ENCODE assay signal across 1 cellular context in the genomic region with DNA sequence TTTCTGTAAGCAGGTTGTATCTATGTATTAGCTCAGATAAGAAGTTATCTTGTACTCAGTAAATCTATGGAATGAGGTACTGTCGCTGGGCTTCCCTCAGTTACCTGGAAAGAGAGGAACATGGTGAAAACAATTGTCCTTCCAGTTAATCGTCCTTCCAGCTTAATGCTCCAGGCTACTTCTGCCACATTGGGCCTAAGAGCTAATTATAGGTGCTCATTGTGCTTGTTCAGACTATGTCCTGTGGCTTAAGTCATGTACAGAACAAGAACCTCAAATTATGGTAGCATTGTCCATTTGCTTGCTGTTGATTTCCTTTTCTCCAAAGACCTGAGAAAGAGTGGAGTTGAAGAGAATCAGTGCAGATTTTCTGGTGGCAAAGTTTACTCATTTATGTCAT.
TF ChIP-seq lines count a peak whose summit lies in the region.

No MANE protein-coding gene starts in this region.

TF ChIP-seq in GM23338, 12 proteins besides CTCF, POLR2A, EP300 and RAD21 (continued from another document):
- no peak for TF ChIP-seq ZNF462 (CRISPR knock-in tag; IDR thresholded peaks at IDR 0.05)
- no peak for TF ChIP-seq ZNF114 (CRISPR knock-in tag; IDR thresholded peaks at IDR 0.05)
- TF ChIP-seq NANOG (IDR thresholded peaks at IDR 0.05; ENCODE audit: borderline replicate concordance) = no peak
- TF ChIP-seq JUNB (IDR thresholded peaks at IDR 0.05; ENCODE audit: unreplicated experiment) = no peak
- no peak for TF ChIP-seq STAT1 (IDR thresholded peaks at IDR 0.05; ENCODE audit: unreplicated experiment)
- no peak for TF ChIP-seq EZH2phosphoT487 (IDR thresholded peaks at IDR 0.05; ENCODE audit: unreplicated experiment)
- TF ChIP-seq REST (IDR thresholded peaks at IDR 0.05; ENCODE audit: unreplicated experiment) = no peak
- no peak for TF ChIP-seq EZH2 (IDR thresholded peaks at IDR 0.05; ENCODE audit: low read depth, unreplicated experiment)
- no peak for TF ChIP-seq ZNF331 (CRISPR knock-in tag; IDR thresholded peaks at IDR 0.05; ENCODE audit: low read depth)
- no peak for TF ChIP-seq CREB1 (CRISPR knock-in tag; IDR thresholded peaks at IDR 0.05; ENCODE audit: low read depth)
TF ChIP-seq in GM23338: peak in this region for 0.
